38 cellular contexts compared by ENCODE assay signal in the genomic region with DNA sequence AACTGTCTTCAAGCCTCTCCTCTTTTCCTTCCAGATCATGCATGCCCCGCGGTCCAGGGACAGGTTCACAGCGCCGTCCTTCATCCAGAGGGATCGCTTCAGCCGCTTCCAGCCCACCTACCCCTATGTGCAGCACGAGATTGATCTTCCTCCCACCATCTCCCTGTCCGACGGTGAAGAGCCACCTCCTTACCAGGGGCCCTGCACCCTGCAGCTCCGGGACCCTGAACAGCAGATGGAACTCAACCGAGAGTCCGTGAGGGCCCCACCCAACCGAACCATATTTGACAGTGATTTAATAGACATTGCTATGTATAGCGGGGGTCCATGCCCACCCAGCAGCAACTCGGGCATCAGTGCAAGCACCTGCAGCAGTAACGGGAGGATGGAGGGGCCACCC.
"Had no signal": no experiment of that assay in that cellular context is flagged by ENCODE, and none has a peak within 500 bp of the region (broad histone marks: within the 10 kb centered on the region; RNA-seq: fewer than 3 reads in every experiment).

No MANE protein-coding gene starts in this region.

- H3K27ac ChIP-seq: adrenal gland, body of pancreas, brain microvascular endothelial cell, breast epithelium, WERI-Rb-1 had no signal

- FAIRE-seq: astrocyte, TTC549 had no signal

- H3K4me3 Mint-ChIP-seq: activated CD4-positive, alpha-beta memory T cell treated with anti-CD3 and anti-CD28 coated beads, Interleukin-2, amount 10 ng/mL, durations not matched to agents 7 days and 5 days; activated CD4-positive, alpha-beta T cell treated with anti-CD3 and anti-CD28 coated beads for 36 hours; activated CD4-positive, alpha-beta T cell treated with anti-CD3 and anti-CD28 coated beads, Interleukin-2, amount 10 ng/mL, durations not matched to agents 7 days and 5 days; activated CD8-positive, alpha-beta memory T cell treated with anti-CD3 and anti-CD28 coated beads, Interleukin-2, amount 10 ng/mL, durations not matched to agents 7 days and 5 days; activated CD8-positive, alpha-beta T cell treated with anti-CD3 and anti-CD28 coated beads, Interleukin-2, amount 10 ng/mL, durations not matched to agents 7 days and 5 days; activated naive CD4-positive, alpha-beta T cell treated with anti-CD3 and anti-CD28 coated beads for 36 hours; activated naive CD8-positive, alpha-beta T cell treated with anti-CD3 and anti-CD28 coated beads for 36 hours; activated T-cell treated with anti-CD3 and anti-CD28 coated beads, Interleukin-2, amount 50 U/mL, for 24 hours; T-helper 1 cell treated with Interleukin-12 subunit alpha and Interleukin-12 subunit beta and Interleukin-4 antibody, amounts not matched to agents 30 μg/mL and 1 μg/mL, for 36 hours; T-helper 2 cell treated with Interferon-gamma antibody and Interleukin-4, amounts not matched to agents 5 μg/mL and 100 μg/mL, for 36 hours; WTC11 had no signal

- H3K4me1 ChIP-seq: adrenal gland, body of pancreas, breast epithelium had no signal

- H3K36me3 ChIP-seq: brain microvascular endothelial cell, WERI-Rb-1 had no signal

- H3K9me3 Mint-ChIP-seq: activated CD4-positive, alpha-beta memory T cell treated with anti-CD3 and anti-CD28 coated beads, Interleukin-2, amount 10 ng/mL, durations not matched to agents 7 days and 5 days; activated CD4-positive, alpha-beta T cell treated with anti-CD3 and anti-CD28 coated beads, Interleukin-2, amount 10 ng/mL, durations not matched to agents 7 days and 5 days; activated T-cell treated with anti-CD3 and anti-CD28 coated beads, Interleukin-2, amount 50 U/mL, for 24 hours; activated T-helper 2 cell treated with anti-CD3 and anti-CD28 coated beads, Interferon-gamma antibody, Interleukin-2, Interleukin-4, amounts not matched to agents 10 μg/mL and 5 μg/mL and 100 μg/mL, durations not matched to agents 14 hours and 24 hours and 36 hours; T-helper 1 cell treated with Interleukin-12 subunit alpha and Interleukin-12 subunit beta and Interleukin-4 antibody, amounts not matched to agents 30 μg/mL and 1 μg/mL, for 36 hours; T-helper 2 cell treated with Interferon-gamma antibody and Interleukin-4, amounts not matched to agents 5 μg/mL and 100 μg/mL, for 36 hours; WTC11 had no signal

- H3K27ac Mint-ChIP-seq: activated CD4-positive, alpha-beta memory T cell treated with anti-CD3 and anti-CD28 coated beads, Interleukin-2, amount 10 ng/mL, durations not matched to agents 7 days and 5 days; activated CD4-positive, alpha-beta T cell treated with anti-CD3 and anti-CD28 coated beads for 36 hours; activated CD4-positive, alpha-beta T cell treated with anti-CD3 and anti-CD28 coated beads, Interleukin-2, amount 10 ng/mL, durations not matched to agents 7 days and 5 days; activated CD8-positive, alpha-beta memory T cell treated with anti-CD3 and anti-CD28 coated beads, Interleukin-2, amount 10 ng/mL, durations not matched to agents 7 days and 5 days; activated CD8-positive, alpha-beta T cell treated with anti-CD3 and anti-CD28 coated beads, Interleukin-2, amount 10 ng/mL, durations not matched to agents 7 days and 5 days; activated naive CD4-positive, alpha-beta T cell treated with anti-CD3 and anti-CD28 coated beads for 36 hours; activated naive CD4-positive, alpha-beta T cell treated with anti-CD3 and anti-CD28 coated beads, Interleukin-2, amount 50 U/mL, for 72 hours; activated naive CD8-positive, alpha-beta T cell treated with anti-CD3 and anti-CD28 coated beads for 36 hours; activated T-cell treated with anti-CD3 and anti-CD28 coated beads, Interleukin-2, amount 50 U/mL, for 24 hours; activated T-helper 2 cell treated with anti-CD3 and anti-CD28 coated beads, Interferon-gamma antibody, Interleukin-2, Interleukin-4, amounts not matched to agents 10 μg/mL and 5 μg/mL and 100 μg/mL, durations not matched to agents 14 hours and 24 hours and 36 hours; T-helper 1 cell treated with Interleukin-12 subunit alpha and Interleukin-12 subunit beta and Interleukin-4 antibody, amounts not matched to agents 30 μg/mL and 1 μg/mL, for 36 hours; T-helper 2 cell treated with Interferon-gamma antibody and Interleukin-4, amounts not matched to agents 5 μg/mL and 100 μg/mL, for 36 hours; WTC11 had no signal

- DNase-seq: activated CD4-positive, alpha-beta memory T cell treated with anti-CD3 and anti-CD28 coated beads, Interleukin-2, amount 10 ng/mL, durations not matched to agents 7 days and 5 days; activated CD4-positive, alpha-beta T cell treated with anti-CD3 and anti-CD28 coated beads for 1 hour; activated CD4-positive, alpha-beta T cell treated with anti-CD3 and anti-CD28 coated beads for 36 hours; activated CD4-positive, alpha-beta T cell treated with anti-CD3 and anti-CD28 coated beads for 48 hours; activated CD4-positive, alpha-beta T cell treated with anti-CD3 and anti-CD28 coated beads, Interleukin-2, amount 10 ng/mL, durations not matched to agents 7 days and 5 days; activated CD4-positive, alpha-beta T cell treated with anti-CD3 and anti-CD28 coated beads, Interleukin-2, amount 50 U/mL, for 48 hours; activated CD4-positive, CD25-positive, alpha-beta regulatory T cell; activated CD8-positive, alpha-beta memory T cell treated with anti-CD3 and anti-CD28 coated beads for 24 hours; activated CD8-positive, alpha-beta memory T cell treated with anti-CD3 and anti-CD28 coated beads, Interleukin-2, amount 10 ng/mL, durations not matched to agents 7 days and 5 days; activated CD8-positive, alpha-beta memory T cell treated with anti-CD3 and anti-CD28 coated beads, Interleukin-2, amount 50 U/mL, for 48 hours; activated CD8-positive, alpha-beta T cell treated with anti-CD3 and anti-CD28 coated beads, Interleukin-2, amount 10 ng/mL, durations not matched to agents 7 days and 5 days; activated effector memory CD4-positive, alpha-beta T cell treated with Interleukin-2 at 50 U/mL for 16 hours; activated gamma-delta T cell treated with Interleukin-2 at 50 U/mL for 16 hours; activated naive CD4-positive, alpha-beta T cell; activated naive CD4-positive, alpha-beta T cell treated with anti-CD3 and anti-CD28 coated beads for 36 hours; activated naive CD4-positive, alpha-beta T cell treated with anti-CD3 and anti-CD28 coated beads, Interleukin-2, amount 50 U/mL, for 16 hours; activated naive CD8-positive, alpha-beta T cell treated with anti-CD3 and anti-CD28 coated beads for 36 hours; activated T-cell treated with anti-CD3 and anti-CD28 coated beads, Interleukin-2, amount 50 U/mL, for 24 hours; amniotic stem cell; aorta; body of pancreas; brain microvascular endothelial cell; central memory CD4-positive, alpha-beta T cell; SW 1271; T-helper 1 cell; T-helper 2 cell; T-helper 9 cell; WERI-Rb-1 had no signal

- H3K4me1 Mint-ChIP-seq: activated CD4-positive, alpha-beta memory T cell treated with anti-CD3 and anti-CD28 coated beads, Interleukin-2, amount 10 ng/mL, durations not matched to agents 7 days and 5 days; activated CD4-positive, alpha-beta T cell treated with anti-CD3 and anti-CD28 coated beads for 36 hours; activated CD4-positive, alpha-beta T cell treated with anti-CD3 and anti-CD28 coated beads, Interleukin-2, amount 10 ng/mL, durations not matched to agents 7 days and 5 days; activated CD8-positive, alpha-beta memory T cell treated with anti-CD3 and anti-CD28 coated beads, Interleukin-2, amount 10 ng/mL, durations not matched to agents 7 days and 5 days; activated naive CD8-positive, alpha-beta T cell treated with anti-CD3 and anti-CD28 coated beads for 36 hours had no signal

- H3K36me3 Mint-ChIP-seq: WTC11 had no signal

- H3K27me3 Mint-ChIP-seq: activated CD4-positive, alpha-beta memory T cell treated with anti-CD3 and anti-CD28 coated beads, Interleukin-2, amount 10 ng/mL, durations not matched to agents 7 days and 5 days; activated CD4-positive, alpha-beta T cell treated with anti-CD3 and anti-CD28 coated beads for 36 hours; activated CD4-positive, alpha-beta T cell treated with anti-CD3 and anti-CD28 coated beads, Interleukin-2, amount 10 ng/mL, durations not matched to agents 7 days and 5 days; activated CD8-positive, alpha-beta memory T cell treated with anti-CD3 and anti-CD28 coated beads, Interleukin-2, amount 10 ng/mL, durations not matched to agents 7 days and 5 days; activated naive CD8-positive, alpha-beta T cell treated with anti-CD3 and anti-CD28 coated beads for 36 hours; activated T-cell treated with anti-CD3 and anti-CD28 coated beads, Interleukin-2, amount 50 U/mL, for 24 hours had no signal

- ATAC-seq: activated CD4-positive, alpha-beta T cell treated with anti-CD3 and anti-CD28 coated beads for 36 hours; activated CD4-positive, CD25-positive, alpha-beta regulatory T cell treated with anti-CD3 and anti-CD28 coated beads, Interleukin-2, amount 50 U/mL, for 24 hours; activated CD8-positive, alpha-beta memory T cell treated with anti-CD3 and anti-CD28 coated beads, Interleukin-2, amount 10 ng/mL, durations not matched to agents 7 days and 5 days; activated CD8-positive, alpha-beta T cell treated with anti-CD3 and anti-CD28 coated beads, Interleukin-2, amount 10 ng/mL, durations not matched to agents 7 days and 5 days; activated naive CD4-positive, alpha-beta T cell treated with anti-CD3 and anti-CD28 coated beads, Interleukin-2, amount 50 U/mL, for 72 hours; body of pancreas; WTC11 had no signal

- H3K27me3 ChIP-seq: adrenal gland, body of pancreas, breast epithelium had no signal

- H3K9me3 ChIP-seq: adrenal gland, body of pancreas, breast epithelium had no signal

- H3K4me3 ChIP-seq: adrenal gland, body of pancreas, breast epithelium had no signal
